In genomic region chr2:196925768-196926561, GRCh38 we compare ENCODE assay signal across 8 cellular contexts. TPM values are rescaled to one million over a fixed set of nuclear protein-coding genes. Genes with fewer than 3 reads are reported as not detected.
A peak's percentile ranks its signal among the peaks of the same experiment; 100 is the strongest.
DNase-seq lines count a peak whose midpoint lies in the region; ATAC-seq, FAIRE-seq and TF ChIP-seq lines count a peak whose summit lies in the region.

No MANE protein-coding gene starts in this region.

- peak overlapping the region; percentile 79 for H3K27ac ChIP-seq in epithelial cell of prostate
- H3K27ac ChIP-seq in temporal lobe (ENCODE audit: low read depth, low read length), result peak overlapping the region; percentile 59

- no peaks in the 10 kb centered on the region for H3K9me3 ChIP-seq in mucosa of stomach (ENCODE audit: control insufficient read depth, low read length)

- peak; percentile 33 for DNase-seq in 8988T
- DNase-seq in GM12891 (ENCODE audit: insufficient read length, low spot score), result no peak
- peak; percentile 41 for DNase-seq in NCI-H187 treated with DMSO at 0.1 percent for 48 hours (lab: John Stamatoyannopoulos, UW)
- peak; percentile 77 for DNase-seq in activated CD8-positive, alpha-beta memory T cell treated with anti-CD3 and anti-CD28 coated beads for 24 hours
- DNase-seq in epithelial cell of prostate (ENCODE audit: low read depth, low spot score), result no peak

- peak overlapping the region; percentile 75 for H3K4me3 ChIP-seq in mucosa of stomach (ENCODE audit: low read length)

- H3K27me3 ChIP-seq in mucosa of stomach (ENCODE audit: control insufficient read depth, insufficient read depth, low read length), result no peaks in the 10 kb centered on the region

- H3K36me3 ChIP-seq in mucosa of stomach (ENCODE audit: control insufficient read depth, insufficient read depth, low read length), result no peaks in the 10 kb centered on the region

- ATAC-seq in HG02840 (IDR thresholded peaks at IDR 0.05; ENCODE audit: low FRiP score, unreplicated experiment), result peak; percentile 32

- FAIRE-seq in GM12891 (lab: Jason Lieb, UNC), result peak; percentile 72

- H3K9ac ChIP-seq in mucosa of stomach (ENCODE audit: low read length), result peak overlapping the region; percentile 83

- TF ChIP-seq POLR2A in GM12891 (IDR thresholded peaks at IDR 0.05; ENCODE audit: low read depth, low read length), result no peak

- no peaks in the 10 kb centered on the region for H3K4me1 ChIP-seq in mucosa of stomach (ENCODE audit: control insufficient read depth, insufficient read depth, low read length)

TF ChIP-seq in GM12891, 5 proteins besides CTCF, POLR2A, EP300 and RAD21:
- TF ChIP-seq SPI1 (IDR thresholded peaks at IDR 0.05; ENCODE audit: low read depth, low read length) (no peak), POLR2AphosphoS5 (IDR thresholded peaks at IDR 0.05; ENCODE audit: low read depth, low read length) (no peak), PAX5 (IDR thresholded peaks at IDR 0.05; ENCODE audit: insufficient read depth, low read length, severe bottlenecking) (no peak), TAF1 (IDR thresholded peaks at IDR 0.05; ENCODE audit: low read depth, low read length) (no peak), POU2F2 (IDR thresholded peaks at IDR 0.05; ENCODE audit: low read depth, low read length) (no peak)

RNA-seq across cellular contexts. Expression of gene PGAP1, which starts 0.5 kb away (rescaled TPM):
- polyA plus RNA-seq in GM12891 (2012; ENCODE audit: low read depth, missing spikeins), result 1.6 TPM
- 110 TPM for total RNA-seq in temporal lobe

Comparison
In these comparisons a context has a peak if more than half of its experiments do, and no peak if none do; other contexts are left out.
1. DNase-seq: peak in 8988T (single experiment), NCI-H187 treated with DMSO at 0.1 percent for 48 hours (single experiment) and activated CD8-positive, alpha-beta memory T cell treated with anti-CD3 and anti-CD28 coated beads for 24 hours (single experiment); none in GM12891 (single experiment) and epithelial cell of prostate (single experiment).